ENCODE assay signal across 1 cellular context in genomic region chr1:148285946-148286345, GRCh38.
TF ChIP-seq lines count a peak whose summit lies in the region.

No MANE protein-coding gene starts in this region.

TF ChIP-seq in K562, 482 proteins besides CTCF, POLR2A, EP300 and RAD21 (continued from another document):
- TF ChIP-seq ZNF639 (CRISPR knock-in tag; conservative IDR thresholded peaks at IDR 0.05 in 1 of 2, IDR thresholded peaks at IDR 0.05 in 1 of 2) (0 out of 4 replicates have a peak, but pooled peaks of 1 of the 2 experiments have one; percentile 24), SMAD3 (CRISPR knock-in tag; conservative IDR thresholded peaks at IDR 0.05) (0 out of 2 replicates have a peak, but pooled peaks have one; percentile 28), SMARCA4 (IDR thresholded peaks at IDR 0.05) (peak; percentile 20; the same call in 1 of the 2 replicates), CTBP1 (IDR thresholded peaks at IDR 0.05; ENCODE audit: borderline replicate concordance) (peak; percentile 49; the same call in 1 of the 2 replicates)
TF ChIP-seq in K562: peak in this region for 35; not testable (repeated sequence) for 447.
